11 cellular contexts compared by ENCODE assay signal in the genomic region with DNA sequence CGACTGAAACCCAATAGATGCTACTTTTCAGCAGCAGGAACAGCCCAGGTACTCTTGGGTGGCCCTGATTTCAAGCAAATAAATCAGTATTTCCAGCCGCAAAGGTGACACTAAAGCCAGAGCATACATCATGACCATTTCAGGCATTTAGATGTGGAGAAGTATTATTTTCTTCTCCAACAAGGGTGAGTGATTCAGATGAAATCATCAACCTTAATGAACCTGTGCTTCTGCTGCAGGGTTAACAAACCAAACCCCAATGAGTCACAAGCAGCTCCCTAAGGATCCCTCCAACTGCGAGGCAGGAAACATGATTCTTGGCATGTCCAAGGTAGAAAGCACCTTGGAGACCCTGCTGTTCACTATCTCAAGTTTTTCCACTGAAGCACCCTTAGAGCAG. TPM values are rescaled to one million over a fixed set of nuclear protein-coding genes. Genes with fewer than 3 reads are reported as not detected.
A peak's percentile ranks its signal among the peaks of the same experiment; 100 is the strongest.
DNase-seq lines count a peak whose midpoint lies in the region; ATAC-seq, FAIRE-seq and TF ChIP-seq lines count a peak whose summit lies in the region.
"Had no signal": no experiment of that assay in that cellular context is flagged by ENCODE, and none has a peak within 500 bp of the region (broad histone marks: within the 10 kb centered on the region; RNA-seq: fewer than 3 reads in every experiment).

No MANE protein-coding gene starts in this region.

- in situ Hi-C loops in astrocyte of the spinal cord (cut with HindIII; ENCODE audit: low sequenced_read_pairs) = no loop called here
- in situ Hi-C loops in GM13977 (cut with MboI; ENCODE audit: low pct_unique_long_range_greater_than_20kb, low sequenced_read_pairs, unreplicated experiment) = no loop called here

- H3K27me3 ChIP-seq in heart left ventricle (no peaks in the 10 kb centered on the region), layer of hippocampus (ENCODE audit: control insufficient read depth, insufficient read depth, low read length) (no peaks in the 10 kb centered on the region)

- DNase-seq in heart left ventricle = no peak
- no peak for DNase-seq in cardiac septum (ENCODE audit: low spot score)
- DNase-seq in astrocyte of the spinal cord (ENCODE audit: low read depth, low spot score) = peak; percentile 81
- DNase-seq in urothelium cell line (ENCODE audit: low spot score) = peak; percentile 22
- no peak for DNase-seq in DMS114 treated with DMSO at 0.1 percent for 48 hours (lab: John Stamatoyannopoulos, UW; ENCODE audit: unreplicated experiment)
- no peak for DNase-seq in GM13977 (ENCODE audit: low spot score)
- DNase-seq in activated CD4-positive, CD25-positive, alpha-beta regulatory T cell treated with anti-CD3 and anti-CD28 coated beads, Interleukin-2, amount 50 U/mL, for 72 hours = no peak
- DNase-seq: NCI-H1105 treated with DMSO at 0.1 percent for 48 hours, WERI-Rb-1 had no signal

- intact Hi-C loops in heart left ventricle (cut with DNase I) (loop anchor here in 1 of 10 donors (5.0 kb wide), 1 partner anchor 33 kb away; the partner anchor contains the start of gene MBNL2), cardiac septum (cut with DNase I) (loop anchor here (5.0 kb wide), 2 partner anchors 33 to 87 kb away; partner anchors contain the start of gene MBNL2)

- H3K4me1 ChIP-seq in heart left ventricle = peaks cover 19 to 95% (median 72%) of the 10 kb centered on the region in 12 donors

- H3K4me3 ChIP-seq in heart left ventricle (no peak overlapping the region), astrocyte of the spinal cord (ENCODE audit: low read depth, low read length) (no peak overlapping the region)

- H3K9me3 ChIP-seq in heart left ventricle = no peaks in the 10 kb centered on the region

- H3K27ac ChIP-seq in heart left ventricle = peak overlapping the region in 9 of 12 donors; percentile 42 to 89 (median 72)
- H3K27ac ChIP-seq in layer of hippocampus (ENCODE audit: low read depth, low read length) = peak overlapping the region; percentile 2
- H3K27ac ChIP-seq: parathyroid adenoma, WERI-Rb-1 had no signal

- no peak for ATAC-seq in heart left ventricle

- no peak for FAIRE-seq in urothelium cell line (lab: Jason Lieb, UNC)

- TF ChIP-seq CTCF in heart left ventricle (IDR thresholded peaks at IDR 0.05) (no peak), astrocyte of the spinal cord (IDR thresholded peaks at IDR 0.05; ENCODE audit: low read depth, low read length) (no peak), GM13977 (IDR thresholded peaks at IDR 0.05; ENCODE audit: extremely low read depth, insufficient read depth, missing control alignments) (no peak)

- no peak for TF ChIP-seq POLR2A in heart left ventricle (IDR thresholded peaks at IDR 0.05)

- H3K36me3 ChIP-seq in heart left ventricle = no peaks in the 10 kb centered on the region
- H3K36me3 ChIP-seq: WERI-Rb-1 had no signal

- WGBS in heart left ventricle, 4 donors = 76 to 81% (median 78%) methylated on average over 3 of the region's 3 CpGs

RNA-seq across cellular contexts. Expression of gene MBNL2, which starts 32.7 kb away (rescaled TPM):
- total RNA-seq in heart left ventricle = 100 to 1,000 TPM in 1 of 9 donors, 10 to 100 TPM in 8; 59.4 to 100 (median 83.1) TPM
- polyA plus RNA-seq in heart left ventricle = 10 to 100 TPM; 18.5 to 41.9 TPM
- 67.6 TPM for total RNA-seq in cardiac septum

Comparison
In these comparisons a context has a peak if more than half of its experiments do, and no peak if none do; other contexts are left out.
1. DNase-seq: peak in astrocyte of the spinal cord (single experiment) and urothelium cell line (single experiment); none in heart left ventricle (0 of 5), cardiac septum (single experiment), DMS114 treated with DMSO at 0.1 percent for 48 hours (single experiment), GM13977 (single experiment) and activated CD4-positive, CD25-positive, alpha-beta regulatory T cell treated with anti-CD3 and anti-CD28 coated beads, Interleukin-2, amount 50 U/mL, for 72 hours (single experiment).